In the genomic region with DNA sequence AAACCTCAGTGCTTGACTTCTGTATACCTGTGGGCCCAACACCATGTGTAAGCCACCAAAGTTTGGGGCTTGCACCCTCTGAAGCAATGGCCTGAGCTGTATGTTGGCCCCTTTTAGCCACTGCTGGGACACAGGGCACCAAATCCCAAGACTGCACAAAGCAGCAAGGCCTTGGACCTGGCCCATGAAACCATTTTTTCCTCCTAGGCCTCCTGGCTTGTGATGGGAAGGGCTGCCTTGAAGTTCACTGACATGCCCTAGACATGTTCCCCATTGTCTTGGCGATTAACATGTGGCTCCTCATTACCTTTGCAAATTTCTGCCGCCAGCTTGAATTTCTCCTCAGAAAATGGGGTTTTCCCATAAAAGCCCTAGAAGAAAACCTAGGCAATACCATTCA, we compare ENCODE assay signal across 29 cellular contexts.
"Had no signal": no experiment of that assay in that cellular context is flagged by ENCODE, and none has a peak within 500 bp of the region (broad histone marks: within the 10 kb centered on the region; RNA-seq: fewer than 3 reads in every experiment).

No MANE protein-coding gene starts in this region.

- FAIRE-seq: small intestine had no signal

- H3K9me3 ChIP-seq: neutrophil, ovary, psoas muscle, right lobe of liver, suprapubic skin, testis, tibial artery, transverse colon, upper lobe of right lung, uterus had no signal

- ATAC-seq: naive thymus-derived CD8-positive, alpha-beta T cell; natural killer cell treated with Interleukin-12 subunit alpha and Interleukin-12 subunit beta and Interleukin-15 and Interleukin-18, amount 100 ng/mL, for 72 hours; psoas muscle; right cardiac atrium; right lobe of liver; stimulated activated memory B cell treated with anti-CD40 and anti-IgM and Interleukin-4, amounts not matched to agents 10 μg/mL and 1 μg/mL and 100 μg/mL, for 72 hours; stimulated activated naive CD8-positive, alpha-beta T cell treated with anti-CD3 and anti-CD28 coated beads, Interleukin-15, amount 100 ng/mL, for 72 hours; stimulated activated naive CD8-positive, alpha-beta T cell treated with anti-CD3 and anti-CD28 coated beads, Interleukin-15, Interleukin-2, amounts not matched to agents 100 U/mL and 50 U/mL, for 24 hours; upper lobe of right lung had no signal

- DNase-seq: naive thymus-derived CD8-positive, alpha-beta T cell; nephron progenitor cell; nucleus accumbens; ovary; posterior cingulate gyrus; psoas muscle; right cardiac atrium; right lobe of liver; sigmoid colon; small intestine; stimulated activated CD4-positive, alpha-beta T cell treated with anti-CD3 and anti-CD28 coated beads, Interleukin-15, amount 100 ng/mL, for 24 hours; stimulated activated CD4-positive, alpha-beta T cell treated with anti-CD3 and anti-CD28 coated beads, Interleukin-2, amount 100 ng/mL, for 24 hours; stimulated activated CD4-positive, alpha-beta T cell treated with anti-CD3 and anti-CD28 coated beads, Interleukin-2, amount 100 ng/mL, for 48 hours; stimulated activated CD4-positive, alpha-beta T cell treated with anti-CD3 and anti-CD28 coated beads, Interleukin-4, amount 100 ng/mL, for 4 hours; stimulated activated CD8-positive, alpha-beta memory T cell treated with anti-CD3 and anti-CD28 coated beads, Interleukin-4, amount 100 ng/mL, for 48 hours; stimulated activated naive CD4-positive, alpha-beta T cell; stimulated activated naive CD8-positive, alpha-beta T cell treated with anti-CD3 and anti-CD28 coated beads, Interleukin-15, amount 100 ng/mL, for 72 hours; stimulated activated naive CD8-positive, alpha-beta T cell treated with anti-CD3 and anti-CD28 coated beads, Interleukin-15, Interleukin-2, amounts not matched to agents 100 U/mL and 50 U/mL, for 24 hours; substantia nigra; testis; tibial artery; transverse colon; upper lobe of right lung; uterus had no signal

- H3K4me3 ChIP-seq: ovary, psoas muscle, right lobe of liver, sigmoid colon, suprapubic skin, testis, tibial artery, transverse colon, upper lobe of right lung, uterus had no signal

- H3K4me1 ChIP-seq: parathyroid adenoma, psoas muscle, right lobe of liver, sigmoid colon, suprapubic skin, testis, tibial artery, transverse colon, upper lobe of right lung, uterus had no signal

- H3K27ac ChIP-seq: neutrophil, ovary, parathyroid adenoma, psoas muscle, right lobe of liver, sigmoid colon, suprapubic skin, testis, tibial artery, transverse colon, upper lobe of right lung, uterus had no signal

- H3K27me3 ChIP-seq: neutrophil, ovary, right lobe of liver, sigmoid colon, suprapubic skin, testis, tibial artery, transverse colon, upper lobe of right lung, uterus had no signal

- H3K36me3 ChIP-seq: neutrophil, ovary, right lobe of liver, sigmoid colon, suprapubic skin, tibial artery, transverse colon, upper lobe of right lung, uterus had no signal
